ENCODE assay signal across 11 cellular contexts in the genomic region with DNA sequence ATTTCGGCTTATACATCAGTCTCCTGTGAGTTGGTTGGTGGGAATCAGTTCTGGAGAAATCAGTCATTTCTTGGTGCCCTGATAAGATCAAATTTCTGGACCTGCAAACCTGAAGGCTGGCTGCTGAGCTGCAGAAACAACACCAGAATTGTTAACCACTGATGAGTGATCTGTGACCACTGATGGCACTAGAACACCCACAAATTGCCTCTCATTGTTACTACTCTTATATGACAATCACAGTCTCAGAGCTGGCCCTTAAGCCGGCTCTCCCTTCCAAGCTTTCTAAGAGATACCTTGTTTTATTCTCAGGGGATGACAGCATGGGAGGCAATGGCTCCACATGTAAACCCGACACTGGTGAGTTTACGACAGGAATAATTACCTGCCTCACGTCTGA. TPM values are rescaled to one million over a fixed set of nuclear protein-coding genes. Genes with fewer than 3 reads are reported as not detected.
DNase-seq lines count a peak whose midpoint lies in the region; ATAC-seq and TF ChIP-seq lines count a peak whose summit lies in the region.
"Had no signal": no experiment of that assay in that cellular context is flagged by ENCODE, and none has a peak within 500 bp of the region (broad histone marks: within the 10 kb centered on the region; RNA-seq: fewer than 3 reads in every experiment).

No MANE protein-coding gene starts in this region.

- TF ChIP-seq POLR2A in stomach (IDR thresholded peaks at IDR 0.05) = no peak

- no peaks in the 10 kb centered on the region for H3K79me2 ChIP-seq in neural progenitor cell (ENCODE audit: low read depth)
- H3K79me2 ChIP-seq: hepatocyte had no signal

- H2AFZ ChIP-seq in neural progenitor cell (replicated peaks) = no peak overlapping the region
- H2AFZ ChIP-seq: hepatocyte had no signal

- no peaks in the 10 kb centered on the region for H3K9me3 Mint-ChIP-seq in effector memory CD8-positive, alpha-beta T cell
- H3K9me3 Mint-ChIP-seq in neural progenitor cell = no peaks in the 10 kb centered on the region
- H3K9me3 Mint-ChIP-seq: nephron had no signal

- intact Hi-C loops in stomach (cut with DNase I; ENCODE audit: low total_unique reads) = no loop called here

- peak overlapping the region; percentile 69 to 81 for H3K27ac Mint-ChIP-seq in effector memory CD8-positive, alpha-beta T cell
- H3K27ac Mint-ChIP-seq in neural progenitor cell = no peak overlapping the region
- H3K27ac Mint-ChIP-seq: nephron had no signal

- no peaks in the 10 kb centered on the region for H3K9me3 ChIP-seq in stomach
- no peaks in the 10 kb centered on the region for H3K9me3 ChIP-seq in neural progenitor cell (ENCODE audit: low read depth)

- ATAC-seq in effector memory CD8-positive, alpha-beta T cell (replicated peaks) = peak; percentile 24
- no peak for ATAC-seq in HG03095 (IDR thresholded peaks at IDR 0.05; ENCODE audit: unreplicated experiment)

- H3K27me3 ChIP-seq in stomach (no peaks in the 10 kb centered on the region), neural progenitor cell (no peaks in the 10 kb centered on the region)
- H3K27me3 ChIP-seq: hepatocyte had no signal

- peaks cover 7% of the 10 kb centered on the region for H3K36me3 Mint-ChIP-seq in effector memory CD8-positive, alpha-beta T cell (ENCODE audit: insufficient read depth)
- no peaks in the 10 kb centered on the region for H3K36me3 Mint-ChIP-seq in neural progenitor cell

- no peak for TF ChIP-seq EP300 in stomach (IDR thresholded peaks at IDR 0.05)

- no peak overlapping the region for H3K9ac ChIP-seq in neural progenitor cell

- peak overlapping the region in 4 of 5 donors; percentile 4 to 68 (median 27) for H3K27ac ChIP-seq in stomach
- H3K27ac ChIP-seq in neural progenitor cell = no peak overlapping the region
- H3K27ac ChIP-seq: hepatocyte had no signal

- H3K36me3 ChIP-seq in stomach = peaks cover 0 to 50% (median 14%) of the 10 kb centered on the region in 4 donors
- no peaks in the 10 kb centered on the region for H3K36me3 ChIP-seq in neural progenitor cell

- WGBS in stomach, 5 donors = 75 to 86% (median 79%) methylated on average over 5 of the region's 5 CpGs

- H3K4me1 ChIP-seq in stomach = peaks cover 0 to 38% (median 5%) of the 10 kb centered on the region in 4 donors
- peaks cover 8% of the 10 kb centered on the region for H3K4me1 ChIP-seq in neural progenitor cell

- TF ChIP-seq CTCF in stomach (IDR thresholded peaks at IDR 0.05) (no peak), neural progenitor cell (IDR thresholded peaks at IDR 0.05) (no peak)

- H3K4me1 Mint-ChIP-seq in effector memory CD8-positive, alpha-beta T cell (ENCODE audit: low read depth in 2 of 2) = peaks cover 42 to 56% of the 10 kb centered on the region in 2 donors
- H3K4me1 Mint-ChIP-seq in neural progenitor cell = no peaks in the 10 kb centered on the region
- H3K4me1 Mint-ChIP-seq: nephron had no signal

- no peaks in the 10 kb centered on the region for H3K27me3 Mint-ChIP-seq in effector memory CD8-positive, alpha-beta T cell
- no peaks in the 10 kb centered on the region for H3K27me3 Mint-ChIP-seq in neural progenitor cell (ENCODE audit: insufficient read depth, low read depth)

- peak; percentile 43 for DNase-seq in activated naive CD4-positive, alpha-beta T cell treated with Interleukin-2 at 50 U/mL for 16 hours
- no peak for DNase-seq in activated naive CD4-positive, alpha-beta T cell (lab: John Stamatoyannopoulos, UW)
- DNase-seq in NCI-H187 (lab: John Stamatoyannopoulos, UW) (peak; percentile 27 to 34), stomach (no peak), hippocampal formation (lab: John Stamatoyannopoulos, UW) (no peak), neural progenitor cell (ENCODE audit: low spot score) (no peak)
- peak; percentile 9 to 18 (median 17) for DNase-seq in effector memory CD8-positive, alpha-beta T cell

- H3K4me3 Mint-ChIP-seq in effector memory CD8-positive, alpha-beta T cell = peak overlapping the region; percentile 63 to 73
- no peak overlapping the region for H3K4me3 Mint-ChIP-seq in neural progenitor cell
- H3K4me3 Mint-ChIP-seq: nephron had no signal

- no peaks in the 10 kb centered on the region for H4K20me1 ChIP-seq in neural progenitor cell (ENCODE audit: low read depth)

- no peak overlapping the region for H3K4me2 ChIP-seq in neural progenitor cell
- H3K4me2 ChIP-seq: hepatocyte had no signal

- H3F3A ChIP-seq in neural progenitor cell (ENCODE audit: low read depth) = no peaks in the 10 kb centered on the region

- H3K4me3 ChIP-seq in stomach = peak overlapping the region in 1 of 4 donors; percentile 13
- no peak overlapping the region for H3K4me3 ChIP-seq in neural progenitor cell
- H3K4me3 ChIP-seq: hepatocyte had no signal

RNA-seq across cellular contexts. Expression of a gene that starts 1.9 kb away (rescaled TPM):
- total RNA-seq in stomach (10 to 100 TPM in 2 of 5 donors, 1 to 10 TPM in 3; 2.2 to 19.0 (median 3.2) TPM), neural progenitor cell (ENCODE audit: low replicate concordance) (0.26 and 0.93 TPM in 2 replicates)
- 10 to 100 TPM; 12.3 to 18.3 (median 17.1) TPM for polyA plus RNA-seq in stomach

RNA-seq across cellular contexts. Expression of a gene that starts 26.4 kb away (rescaled TPM):
- total RNA-seq in stomach = 100 to 1,000 TPM in 3 of 5 donors, 10 to 100 TPM in 2; 21.6 to 362 (median 190) TPM
- polyA plus RNA-seq in stomach = 100 to 1,000 TPM; 207 to 373 (median 332) TPM
- 273 and 467 TPM in 2 replicates for total RNA-seq in neural progenitor cell (ENCODE audit: low replicate concordance)

RNA-seq across cellular contexts. Expression of a gene that starts 26.6 kb away (rescaled TPM):
- 10 to 100 TPM in 4 of 5 donors, 1 to 10 TPM in 1; 5.8 to 31.2 (median 13.8) TPM for total RNA-seq in stomach
- 10 to 100 TPM; 18.5 to 25.3 (median 25.1) TPM for polyA plus RNA-seq in stomach
- 55.8 and 73.3 TPM in 2 replicates for total RNA-seq in neural progenitor cell (ENCODE audit: low replicate concordance)

RNA-seq across cellular contexts. Expression of a gene that starts 27.7 kb away (rescaled TPM):
- total RNA-seq in stomach (10 to 100 TPM in 1 of 5 donors, 1 to 10 TPM in 2, under 1 TPM in 2; 0.29 to 44.3 (median 3.7) TPM), neural progenitor cell (ENCODE audit: low replicate concordance) (not detected in 2 replicates)
- polyA plus RNA-seq in stomach = 1 to 10 TPM; 1.2 to 5.9 (median 4.7) TPM
- total RNA-seq: activated CD8-positive, alpha-beta memory T cell treated with anti-CD3 and anti-CD28 coated beads for 36 hours had no signal

RNA-seq across cellular contexts. Expression of a gene that starts 27.7 kb away (rescaled TPM):
- total RNA-seq in stomach (1 to 10 TPM in 1 of 5 donors, not detected in 4; 7.6 TPM), neural progenitor cell (ENCODE audit: low replicate concordance) (not detected in 2 replicates)
- 1 to 10 TPM; 1.2 to 6.5 (median 2.7) TPM for polyA plus RNA-seq in stomach

Comparison
In these comparisons a context has a peak if more than half of its experiments do, and no peak if none do; other contexts are left out.
1. DNase-seq: peak in activated naive CD4-positive, alpha-beta T cell treated with Interleukin-2 at 50 U/mL for 16 hours (single experiment), NCI-H187 (2 of 2) and effector memory CD8-positive, alpha-beta T cell (3 of 3); none in activated naive CD4-positive, alpha-beta T cell (0 of 4), stomach (single experiment), hippocampal formation (0 of 2) and neural progenitor cell (single experiment).